In the genomic region with DNA sequence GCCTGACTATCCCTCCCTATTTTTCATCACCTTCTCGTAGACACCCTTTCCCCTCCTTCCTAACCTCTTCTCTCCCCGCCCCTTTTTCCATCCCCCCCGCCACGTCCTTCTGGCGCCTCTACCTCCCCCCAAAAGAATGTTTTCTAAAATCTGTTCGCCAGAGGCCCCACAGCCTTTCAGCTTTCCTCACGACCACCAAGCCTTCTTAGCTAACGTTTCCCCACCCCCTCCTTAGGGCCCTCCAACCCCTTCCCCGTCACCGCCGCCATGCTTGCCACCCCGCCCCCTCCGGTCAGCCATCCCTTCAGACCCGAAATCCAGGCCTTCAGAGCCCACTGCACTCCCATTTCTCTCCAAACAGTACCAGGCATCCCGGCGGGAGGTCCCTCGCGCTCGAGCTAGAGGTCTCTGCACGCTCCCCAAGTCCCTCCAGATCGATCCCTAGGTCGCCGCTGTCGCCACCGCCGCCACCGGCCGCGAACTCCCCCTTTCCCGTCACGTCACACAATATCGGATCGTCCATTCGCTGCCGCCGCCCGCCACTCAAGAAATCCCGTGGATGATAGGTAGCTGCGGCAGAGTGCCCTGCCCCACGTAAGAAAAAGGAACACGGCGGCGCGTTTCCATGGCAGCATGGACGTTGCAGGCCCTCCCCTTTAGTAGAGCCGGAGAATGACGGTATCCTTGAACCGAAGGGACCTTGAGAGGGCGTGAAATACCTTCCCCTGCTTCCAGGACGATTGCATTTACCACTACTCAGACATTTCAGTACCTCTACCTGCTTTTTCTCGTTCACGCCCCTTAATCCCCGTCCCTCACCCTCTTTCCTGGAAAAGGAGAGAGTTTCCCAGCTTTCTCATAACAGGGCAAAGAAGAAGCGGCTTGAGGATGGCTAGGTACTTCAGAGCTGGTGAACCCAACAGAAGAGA, we compare ENCODE assay signal across 8 cellular contexts. TPM values are rescaled to one million over a fixed set of nuclear protein-coding genes. Genes with fewer than 3 reads are reported as not detected.
DNase-seq lines count a peak whose midpoint lies in the region; ATAC-seq and TF ChIP-seq lines count a peak whose summit lies in the region.

Gene TP53BP1 (minus strand): TSS at position 484 of the 929 bp plus-strand sequence. CDS start 113 bp downstream, at position 371.

- 1% methylated on average over 53 to 54 of the region's 54 CpGs for WGBS in psoas muscle, 3 donors
- under 1% methylated on average over 54 of the region's 54 CpGs for WGBS in urinary bladder

- peak within 1 kb of the TSS; percentile 76 to 92 for H3K4me3 ChIP-seq in ascending aorta
- H3K4me3 ChIP-seq in right atrium auricular region, result peak within 1 kb of the TSS; percentile 88 to 93
- peak within 1 kb of the TSS; percentile 82 for H3K4me3 ChIP-seq in psoas muscle
- H3K4me3 ChIP-seq in urinary bladder (ENCODE audit: low read depth, low read length), result peak within 1 kb of the TSS; percentile 72

- H3K9me3 ChIP-seq in ascending aorta, result no peaks in the 10 kb centered on the region
- no peaks in the 10 kb centered on the region for H3K9me3 ChIP-seq in right atrium auricular region
- H3K9me3 ChIP-seq in psoas muscle, result no peaks in the 10 kb centered on the region

- ATAC-seq in GM18505 (IDR thresholded peaks at IDR 0.05; ENCODE audit: unreplicated experiment), result peak; percentile 95
- peak; percentile 95 for ATAC-seq in HG02973 (IDR thresholded peaks at IDR 0.05; ENCODE audit: unreplicated experiment)
- ATAC-seq in psoas muscle, result peak; percentile 100

- intact Hi-C loops in ascending aorta (cut with DNase I), result loop anchor here (1.0 to 2.0 kb wide), 2 partner anchors 17 to 26 kb away; no protein-coding TSS in a partner anchor
- intact Hi-C loops in psoas muscle (cut with DNase I), result no loop called here

- H3K27me3 ChIP-seq in ascending aorta, result no peaks in the 10 kb centered on the region
- H3K27me3 ChIP-seq in right atrium auricular region, result no peaks in the 10 kb centered on the region
- no peaks in the 10 kb centered on the region for H3K27me3 ChIP-seq in psoas muscle (ENCODE audit: insufficient read depth in 3 of 3, low read length in 2 of 3)

- peak; percentile 88 for DNase-seq in NCI-H2029 (lab: John Stamatoyannopoulos, UW)
- DNase-seq in T-helper 22 cell (ENCODE audit: low read depth), result peak; percentile 93
- DNase-seq in ascending aorta (ENCODE audit: low spot score in 2 of 2), result peak; percentile 93 to 99
- peak; percentile 99 for DNase-seq in right atrium auricular region (ENCODE audit: low spot score)
- peak; percentile 97 to 98 for DNase-seq in psoas muscle

- TF ChIP-seq CTCF in ascending aorta (IDR thresholded peaks at IDR 0.05) (no peak), right atrium auricular region (IDR thresholded peaks at IDR 0.05) (no peak), psoas muscle (IDR thresholded peaks at IDR 0.05) (no peak)

- H3K4me1 ChIP-seq in ascending aorta, result peaks cover 0 to 17% of the 10 kb centered on the region in 2 donors
- H3K4me1 ChIP-seq in right atrium auricular region, result peaks cover 0 to 12% of the 10 kb centered on the region in 2 donors
- no peaks in the 10 kb centered on the region for H3K4me1 ChIP-seq in psoas muscle
- no peaks in the 10 kb centered on the region for H3K4me1 ChIP-seq in urinary bladder (ENCODE audit: insufficient read depth)

- peaks cover 3 to 5% of the 10 kb centered on the region in 2 donors for H3K36me3 ChIP-seq in ascending aorta
- H3K36me3 ChIP-seq in right atrium auricular region, result no peaks in the 10 kb centered on the region
- peaks cover 0 to 41% of the 10 kb centered on the region in 2 donors for H3K36me3 ChIP-seq in psoas muscle (ENCODE audit: insufficient read depth in 1 of 2, low read depth in 1 of 2)
- peaks cover 3% of the 10 kb centered on the region for H3K36me3 ChIP-seq in urinary bladder (ENCODE audit: insufficient read depth)

- peak; percentile 42 for TF ChIP-seq POLR2A in GM18505 (IDR thresholded peaks at IDR 0.05; ENCODE audit: borderline replicate concordance, extremely low read depth, insufficient read depth, insufficient read length)

- peak within 1 kb of the TSS; percentile 73 to 85 for H3K27ac ChIP-seq in ascending aorta
- peak within 1 kb of the TSS; percentile 88 to 89 for H3K27ac ChIP-seq in right atrium auricular region
- H3K27ac ChIP-seq in psoas muscle, result peak within 1 kb of the TSS; percentile 81
- H3K27ac ChIP-seq in urinary bladder (ENCODE audit: low read depth), result peak within 1 kb of the TSS; percentile 61

RNA-seq across cellular contexts. Expression of gene TP53BP1, which starts in this region (rescaled TPM):
- total RNA-seq in ascending aorta (34.6 TPM), right atrium auricular region (10 to 100 TPM; 23.1 to 34.2 TPM), psoas muscle (10 to 100 TPM; 11.6 to 31.3 (median 24.2) TPM), urinary bladder (106 TPM)
- polyA plus RNA-seq in psoas muscle (10 to 100 TPM in 2 of 3 donors, 1 to 10 TPM in 1; 7.4 to 13.9 (median 12.8) TPM), urinary bladder (16.7 TPM)

Comparison
In these comparisons a context has a peak if more than half of its experiments do, and no peak if none do; other contexts are left out.
1. Peak in every context shown above with its lines: DNase-seq, ATAC-seq, H3K4me3 ChIP-seq and H3K27ac ChIP-seq.